8 cellular contexts compared by ENCODE assay signal in the genomic region with DNA sequence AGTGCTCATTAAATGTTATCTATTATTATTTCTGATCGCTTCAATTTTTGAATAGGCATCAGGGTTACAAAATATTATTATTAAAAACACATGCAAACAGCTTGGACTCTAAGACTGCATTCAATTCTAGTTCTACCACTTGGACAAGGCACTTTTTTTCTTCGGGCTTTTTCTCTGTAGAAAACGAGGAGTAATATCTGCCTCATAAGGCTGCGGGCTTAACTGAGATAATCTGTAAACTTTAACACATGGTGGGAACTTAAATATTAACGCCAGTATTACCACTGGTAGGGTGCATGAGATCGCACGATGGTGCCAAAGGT. TPM values are rescaled to one million over a fixed set of nuclear protein-coding genes. Genes with fewer than 3 reads are reported as not detected.
DNase-seq lines count a peak whose midpoint lies in the region; TF ChIP-seq lines count a peak whose summit lies in the region.

No MANE protein-coding gene starts in this region.

- intact Hi-C loops in left ventricle myocardium inferior (cut with micrococcal nuclease): loop anchor here (10.0 kb wide), 1 partner anchor 598 kb away; no protein-coding TSS in a partner anchor

- H2AFZ ChIP-seq in SU-DHL-6 (ENCODE audit: low read depth, low read length, severe bottlenecking): peak overlapping the region; percentile 54

- H3K9ac ChIP-seq in SU-DHL-6 (ENCODE audit: low read length): peak overlapping the region; percentile 97

- DNase-seq in CD8-positive, alpha-beta memory T cell: no peak
- DNase-seq in left ventricle myocardium inferior (no peak), C1 segment of cervical spinal cord (lab: John Stamatoyannopoulos, UW) (no peak), hypothalamus (lab: John Stamatoyannopoulos, UW) (no peak)
- DNase-seq in activated effector memory CD4-positive, alpha-beta T cell treated with anti-CD3 and anti-CD28 coated beads, Interleukin-2, amount 50 U/mL, for 16 hours: no peak

- no peaks in the 10 kb centered on the region for H3K9me3 ChIP-seq in CD8-positive, alpha-beta memory T cell (ENCODE audit: low read length)
- no peaks in the 10 kb centered on the region for H3K9me3 ChIP-seq in HEK293 (ENCODE audit: control insufficient read depth, insufficient read depth, low read depth, low read length)
- no peaks in the 10 kb centered on the region for H3K9me3 ChIP-seq in SU-DHL-6 (ENCODE audit: insufficient read depth, low read length)
- H3K9me3 ChIP-seq in left ventricle myocardium inferior (replicated peaks): no peaks in the 10 kb centered on the region

- CTCF ChIA-PET in CD8-positive, alpha-beta memory T cell (lab: Charles Lee): interaction anchor here (0.7 to 5.3 kb wide), 6 partner anchors 8 to 596 kb away, joined by 3 to 29 read pairs (median 3); no protein-coding TSS in a partner anchor
- CTCF ChIA-PET in HEK293 (lab: Yijun Ruan, JAX): interaction anchor here (0.6 to 1.4 kb wide), 4 partner anchors 11 to 402 kb away, joined by 3 to 5 read pairs (median 4); no protein-coding TSS in a partner anchor

- H3K27me3 ChIP-seq in CD8-positive, alpha-beta memory T cell (ENCODE audit: insufficient read depth, low read length, poor library complexity, severe bottlenecking): no peaks in the 10 kb centered on the region
- no peaks in the 10 kb centered on the region for H3K27me3 ChIP-seq in SU-DHL-6 (ENCODE audit: low read length)
- H3K27me3 ChIP-seq in left ventricle myocardium inferior (ENCODE audit: low read depth): no peaks in the 10 kb centered on the region

- no peak overlapping the region for H3K27ac ChIP-seq in CD8-positive, alpha-beta memory T cell (ENCODE audit: low read depth, low read length)
- peak overlapping the region; percentile 66; the same call in 1 of the 2 replicates for H3K27ac ChIP-seq in HEK293 (ENCODE audit: extremely low read depth, low read depth, low read length)
- no peak overlapping the region for H3K27ac ChIP-seq in SU-DHL-6 (ENCODE audit: low read depth, low read length)
- H3K27ac ChIP-seq in left ventricle myocardium inferior (replicated peaks): peak overlapping the region; percentile 79
- peak overlapping the region in 18 of 21 experiments; percentile 43 to 90 (median 79) for H3K27ac ChIP-seq in skin epidermis

- peak overlapping the region; percentile 87 for H3K4me2 ChIP-seq in SU-DHL-6 (ENCODE audit: low read depth, low read length, poor library complexity, severe bottlenecking)

- H3K4me1 ChIP-seq in CD8-positive, alpha-beta memory T cell (ENCODE audit: insufficient read depth, low read length): peaks cover 15% of the 10 kb centered on the region
- peaks cover 4% of the 10 kb centered on the region; the same call in 1 of the 2 replicates for H3K4me1 ChIP-seq in HEK293 (ENCODE audit: control insufficient read depth, insufficient read depth, low read length)
- H3K4me1 ChIP-seq in left ventricle myocardium inferior: peaks cover 24% of the 10 kb centered on the region

- H3K36me3 ChIP-seq in CD8-positive, alpha-beta memory T cell (ENCODE audit: insufficient read depth, low read length): no peaks in the 10 kb centered on the region
- peaks cover 0 to 9% of the 10 kb centered on the region in 2 experiments; a peak in 1 of 3 replicates for H3K36me3 ChIP-seq in HEK293 (ENCODE audit: control insufficient read depth in 2 of 2, insufficient read depth in 1 of 2, low read length in 2 of 2)
- H3K36me3 ChIP-seq in SU-DHL-6 (ENCODE audit: low read length): no peaks in the 10 kb centered on the region
- H3K36me3 ChIP-seq in left ventricle myocardium inferior: no peaks in the 10 kb centered on the region

- H3K4me3 ChIP-seq in CD8-positive, alpha-beta memory T cell (ENCODE audit: low read length): peak overlapping the region; percentile 93
- peak overlapping the region; percentile 99 for H3K4me3 ChIP-seq in HEK293 (ENCODE audit: low read depth, low read length)
- H3K4me3 ChIP-seq in SU-DHL-6 (ENCODE audit: insufficient read depth, low read length, poor library complexity, severe bottlenecking): peak overlapping the region; percentile 96
- H3K4me3 ChIP-seq in left ventricle myocardium inferior: peak overlapping the region; percentile 93
- peak overlapping the region; percentile 53 to 91 (median 79) for H3K4me3 ChIP-seq in skin epidermis

- H3K36me3 Mint-ChIP-seq in CD8-positive, alpha-beta memory T cell: peaks cover 0 to 8% (median 0%) of the 10 kb centered on the region in 3 donors

- no peaks in the 10 kb centered on the region; the same call in 1 of the 2 replicates for H4K20me1 ChIP-seq in SU-DHL-6 (ENCODE audit: low read depth, low read length)

- POLR2A ChIA-PET in CD8-positive, alpha-beta memory T cell (lab: Charles Lee): interaction anchor here (0.7 to 1.3 kb wide), 2 partner anchors 55 to 478 kb away, joined by 8 to 10 read pairs; partner anchors contain the start of gene DOCK2
- POLR2A ChIA-PET in HEK293 (lab: Yijun Ruan, JAX): interaction anchor here (0.6 to 1.4 kb wide), 12 partner anchors 9 to 1096 kb away, joined by 3 to 7 read pairs (median 4); no protein-coding TSS in a partner anchor

- peaks cover 45% of the 10 kb centered on the region for H3K79me2 ChIP-seq in SU-DHL-6 (ENCODE audit: insufficient read depth, low read length)

- H3K9me2 ChIP-seq in SU-DHL-6 (replicated peaks; ENCODE audit: insufficient read depth, low read length): no peaks in the 10 kb centered on the region

- H3F3A ChIP-seq in SU-DHL-6 (ENCODE audit: insufficient read depth): no peaks in the 10 kb centered on the region

- H3K4me1 Mint-ChIP-seq in CD8-positive, alpha-beta memory T cell: peaks cover 14 to 41% (median 38%) of the 10 kb centered on the region in 3 donors

- H3K27ac Mint-ChIP-seq in CD8-positive, alpha-beta memory T cell: peak overlapping the region; percentile 85 to 97 (median 88)

- H3K9me3 Mint-ChIP-seq in CD8-positive, alpha-beta memory T cell: no peaks in the 10 kb centered on the region

- peaks cover 7 to 9% of the 10 kb centered on the region in 2 donors for H3K27me3 Mint-ChIP-seq in CD8-positive, alpha-beta memory T cell

- peak overlapping the region; percentile 96 to 99 (median 97) for H3K4me3 Mint-ChIP-seq in CD8-positive, alpha-beta memory T cell

- TF ChIP-seq CTCF in HEK293 (tag by site-specific recombination; IDR thresholded peaks at IDR 0.05) (no peak), SU-DHL-6 (IDR thresholded peaks at IDR 0.05; ENCODE audit: insufficient read depth, low read length, poor library complexity, severe bottlenecking) (no peak), left ventricle myocardium inferior (IDR thresholded peaks at IDR 0.05; ENCODE audit: borderline replicate concordance) (no peak)

TF ChIP-seq in HEK293, 187 proteins besides CTCF, POLR2A, EP300 and RAD21:
- TF ChIP-seq ZBTB48 (tag by site-specific recombination; IDR thresholded peaks at IDR 0.05): no peak
- TF ChIP-seq, protein P1, sequence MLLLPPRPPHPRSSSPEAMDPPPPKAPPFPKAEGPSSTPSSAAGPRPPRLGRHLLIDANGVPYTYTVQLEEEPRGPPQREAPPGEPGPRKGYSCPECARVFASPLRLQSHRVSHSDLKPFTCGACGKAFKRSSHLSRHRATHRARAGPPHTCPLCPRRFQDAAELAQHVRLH (tag by site-specific recombination; IDR thresholded peaks at IDR 0.05): no peak
- TF ChIP-seq, protein P2, sequence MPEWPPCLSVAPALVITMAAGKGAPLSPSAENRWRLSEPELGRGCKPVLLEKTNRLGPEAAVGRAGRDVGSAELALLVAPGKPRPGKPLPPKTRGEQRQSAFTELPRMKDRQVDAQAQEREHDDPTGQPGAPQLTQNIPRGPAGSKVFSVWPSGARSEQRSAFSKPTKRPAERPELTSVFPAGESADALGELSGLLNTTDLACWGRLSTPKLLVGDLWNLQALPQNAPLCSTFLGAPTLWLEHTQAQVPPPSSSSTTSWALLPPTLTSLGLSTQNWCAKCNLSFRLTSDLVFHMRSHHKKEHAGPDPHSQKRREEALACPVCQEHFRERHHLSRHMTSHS (tag by site-specific recombination; IDR thresholded peaks at IDR 0.05): no peak
- no peak for TF ChIP-seq ZNF521 (tag by site-specific recombination; IDR thresholded peaks at IDR 0.05)
- TF ChIP-seq ZNF416 (tag by site-specific recombination; IDR thresholded peaks at IDR 0.05): no peak
- no peak for TF ChIP-seq ZNF138 (tag by site-specific recombination; IDR thresholded peaks at IDR 0.05; ENCODE audit: borderline replicate concordance)
- no peak for TF ChIP-seq MYNN (tag by site-specific recombination; IDR thresholded peaks at IDR 0.05; ENCODE audit: borderline replicate concordance)
- no peak for TF ChIP-seq ZNF639 (tag by site-specific recombination; IDR thresholded peaks at IDR 0.05)
- TF ChIP-seq ZNF239 (tag by site-specific recombination; IDR thresholded peaks at IDR 0.05): no peak
- TF ChIP-seq ZFP41 (tag by site-specific recombination; IDR thresholded peaks at IDR 0.05; ENCODE audit: borderline replicate concordance): no peak

RNA-seq across cellular contexts. Expression of gene SPDL1, which starts 0.5 kb away (rescaled TPM):
- total RNA-seq in CD8-positive, alpha-beta memory T cell: 10 to 100 TPM; 39.1 to 43.1 TPM
- polyA plus RNA-seq in CD8-positive, alpha-beta memory T cell: 6.6 TPM
- total RNA-seq in left ventricle myocardium inferior: 4.3 TPM

RNA-seq across cellular contexts. Expression of gene DOCK2, which starts 54.0 kb away (rescaled TPM):
- 100 to 1,000 TPM; 155 to 157 TPM for total RNA-seq in CD8-positive, alpha-beta memory T cell
- polyA plus RNA-seq in CD8-positive, alpha-beta memory T cell: 102 TPM
- total RNA-seq in left ventricle myocardium inferior: 4.2 TPM

Comparison
In these comparisons a context has a peak if more than half of its experiments do, and no peak if none do; other contexts are left out.
1. H3K27ac ChIP-seq: peak in HEK293 (single experiment), left ventricle myocardium inferior (single experiment) and skin epidermis (18 of 21); none in CD8-positive, alpha-beta memory T cell (single experiment) and SU-DHL-6 (single experiment).
2. RNA of gene DOCK2, which starts 54.0 kb away (total RNA-seq): 155 to 157 TPM in CD8-positive, alpha-beta memory T cell; 4.2 TPM in left ventricle myocardium inferior (single experiment); every median in the first group is over 10 times any median in the second.
3. Peak in every context shown above with its lines, with median percentiles within 50 percentile points of each other: H3K4me3 ChIP-seq.